In genomic region chr2:239132786-239133185, GRCh38 we compare ENCODE assay signal across 16 cellular contexts.
DNase-seq lines count a peak whose midpoint lies in the region; ATAC-seq and TF ChIP-seq lines count a peak whose summit lies in the region.
"Had no signal": no experiment of that assay in that cellular context is flagged by ENCODE, and none has a peak within 500 bp of the region (broad histone marks: within the 10 kb centered on the region; RNA-seq: fewer than 3 reads in every experiment).

No MANE protein-coding gene starts in this region.

- ATAC-seq in right cardiac atrium: no peak
- no peak for ATAC-seq in HG02973 (IDR thresholded peaks at IDR 0.05; ENCODE audit: unreplicated experiment)
- ATAC-seq: A549; CD8-positive, alpha-beta T cell had no signal

- TF ChIP-seq CTCF in right atrium auricular region (IDR thresholded peaks at IDR 0.05): no peak
- no peak for TF ChIP-seq CTCF in neural crest cell (conservative IDR thresholded peaks at IDR 0.05)

- peak overlapping the region; percentile 57 for H3K27ac Mint-ChIP-seq in neural crest cell (ENCODE audit: unreplicated experiment)
- H3K27ac Mint-ChIP-seq: CD8-positive, alpha-beta T cell had no signal

- no peak overlapping the region for H3K27ac ChIP-seq in right cardiac atrium (ENCODE audit: low read length)
- no peak overlapping the region for H3K27ac ChIP-seq in right atrium auricular region
- peak overlapping the region; percentile 53 for H3K27ac ChIP-seq in caudate nucleus (ENCODE audit: low read depth, low read length)
- H3K27ac ChIP-seq: A549, C4-2B, HL-60 had no signal

- H3K27me3 ChIP-seq in right cardiac atrium (ENCODE audit: control insufficient read depth, insufficient read depth): no peaks in the 10 kb centered on the region
- no peaks in the 10 kb centered on the region for H3K27me3 ChIP-seq in right atrium auricular region
- H3K27me3 ChIP-seq: BE2C had no signal

- H3K36me3 Mint-ChIP-seq in neural crest cell (ENCODE audit: low read depth): peaks cover 25% of the 10 kb centered on the region

- peaks cover 4% of the 10 kb centered on the region for H3K4me1 Mint-ChIP-seq in neural crest cell

- peaks cover 3% of the 10 kb centered on the region for H3K9me3 Mint-ChIP-seq in neural crest cell

- intact Hi-C loops in right cardiac atrium (cut with DNase I): no loop called here

- H3K4me3 ChIP-seq in right cardiac atrium (ENCODE audit: low read length): no peak overlapping the region
- H3K4me3 ChIP-seq in right atrium auricular region: no peak overlapping the region
- H3K4me3 ChIP-seq: A549, HAP-1 had no signal

- 91% methylated on average over 12 of the region's 12 CpGs for WGBS in right cardiac atrium

- peaks cover 53% of the 10 kb centered on the region for H3K36me3 ChIP-seq in right atrium auricular region
- H3K36me3 ChIP-seq: HAP-1 had no signal

- H3K4me3 Mint-ChIP-seq in neural crest cell: no peak overlapping the region
- H3K4me3 Mint-ChIP-seq: CD8-positive, alpha-beta T cell had no signal

- peaks cover 4% of the 10 kb centered on the region for H3K4me1 ChIP-seq in right cardiac atrium (ENCODE audit: control insufficient read depth, insufficient read depth, low read length)
- peaks cover 0 to 11% of the 10 kb centered on the region in 2 donors for H3K4me1 ChIP-seq in right atrium auricular region
- H3K4me1 ChIP-seq: A549, BE2C, HAP-1 had no signal

- no peaks in the 10 kb centered on the region for H3K27me3 Mint-ChIP-seq in neural crest cell (ENCODE audit: low read depth)

- H3K9me3 ChIP-seq in right cardiac atrium (ENCODE audit: control insufficient read depth, low read length) (no peaks in the 10 kb centered on the region), right atrium auricular region (no peaks in the 10 kb centered on the region)
- H3K9me3 ChIP-seq: A549, BE2C, HAP-1 had no signal

- DNase-seq in right cardiac atrium (peak in 2 of 3 donors; percentile 2 to 13), right atrium auricular region (ENCODE audit: low spot score) (no peak), caudate nucleus (lab: John Stamatoyannopoulos, UW) (no peak), neural crest cell (ENCODE audit: low read depth, low spot score) (no peak), NAMALWA (ENCODE audit: low spot score) (no peak), NCI-H2196 treated with DMSO at 0.1 percent for 48 hours (lab: John Stamatoyannopoulos, UW; ENCODE audit: unreplicated experiment) (no peak)
- DNase-seq: BE2C; CD8-positive, alpha-beta T cell; COR-L47; DND-41; GDM1 had no signal

Comparison
In these comparisons a context has a peak if more than half of its experiments do, and no peak if none do; other contexts are left out.
1. DNase-seq: peak in right cardiac atrium (2 of 3); none in right atrium auricular region (single experiment), caudate nucleus (0 of 61), neural crest cell (single experiment), NAMALWA (single experiment) and NCI-H2196 treated with DMSO at 0.1 percent for 48 hours (single experiment).